In the genomic region with DNA sequence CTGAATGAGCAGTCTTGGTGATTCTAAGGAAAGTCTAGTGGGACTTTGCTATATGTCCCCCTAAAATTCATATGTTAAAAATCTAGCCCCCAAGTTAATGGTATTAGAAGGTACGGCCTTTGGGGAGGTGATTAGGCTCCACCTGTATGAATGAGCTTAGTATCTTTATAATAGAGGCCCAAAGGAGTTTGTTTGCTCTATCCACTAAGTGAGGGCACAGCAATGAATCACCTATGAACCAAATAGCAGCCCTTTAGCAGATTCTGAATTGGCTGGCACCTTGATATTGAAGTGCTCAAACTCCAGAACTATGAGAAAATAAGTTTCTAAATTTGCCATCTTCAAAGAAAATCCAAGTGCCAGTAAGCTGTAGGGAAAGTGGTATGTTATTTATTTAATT, we compare ENCODE assay signal across 18 cellular contexts.
"Had no signal": no experiment of that assay in that cellular context is flagged by ENCODE, and none has a peak within 500 bp of the region (broad histone marks: within the 10 kb centered on the region; RNA-seq: fewer than 3 reads in every experiment).

No MANE protein-coding gene starts in this region.

- H3K27me3 ChIP-seq: adrenal gland, breast epithelium, gastrocnemius medialis, heart right ventricle, pancreas had no signal

- ATAC-seq: activated naive CD4-positive, alpha-beta T cell treated with anti-CD3 and anti-CD28 coated beads, Interleukin-2, amount 50 U/mL, for 72 hours; gastrocnemius medialis; heart right ventricle; left ventricle myocardium superior; mucosa of descending colon; naive thymus-derived CD4-positive, alpha-beta T cell; pancreas; sciatic nerve; stimulated activated naive B cell treated with anti-CD40 and anti-IgM and Interleukin-4, amounts not matched to agents 10 μg/mL and 1 μg/mL and 100 μg/mL, for 72 hours had no signal

- DNase-seq: activated CD4-positive, alpha-beta T cell treated with anti-CD3 and anti-CD28 coated beads, Interleukin-2, amount 50 U/mL, for 4 hours; activated gamma-delta T cell treated with Interleukin-2 at 50 U/mL for 16 hours; activated T-cell treated with anti-CD3 and anti-CD28 coated beads for 4 hours; adrenal gland; cerebellar nuclear complex; cortex of kidney; gastrocnemius medialis; heart right ventricle; left ventricle myocardium superior; mesenchymal stem cell; mucosa of descending colon; naive thymus-derived CD4-positive, alpha-beta T cell; pancreas; stimulated activated naive B cell treated with anti-CD40 and anti-IgM and Interleukin-4, amounts not matched to agents 10 μg/mL and 1 μg/mL and 100 μg/mL, for 72 hours; WERI-Rb-1 had no signal

- H3K4me1 ChIP-seq: adrenal gland, breast epithelium, gastrocnemius medialis, heart right ventricle, pancreas had no signal

- H3K36me3 ChIP-seq: adrenal gland, breast epithelium, gastrocnemius medialis, heart right ventricle, pancreas, WERI-Rb-1 had no signal

- H3K27ac ChIP-seq: adrenal gland, breast epithelium, gastrocnemius medialis, heart right ventricle, pancreas, WERI-Rb-1 had no signal

- H3K4me3 ChIP-seq: adrenal gland, breast epithelium, gastrocnemius medialis, heart right ventricle, mucosa of descending colon, pancreas had no signal

- H3K9me3 ChIP-seq: adrenal gland, breast epithelium, gastrocnemius medialis, heart right ventricle, mucosa of descending colon, pancreas had no signal
